In genomic region chrX:69165116-69165651, GRCh38 we compare ENCODE assay signal across 8 cellular contexts. TPM values are rescaled to one million over a fixed set of nuclear protein-coding genes. Genes with fewer than 3 reads are reported as not detected.
A peak's percentile ranks its signal among the peaks of the same experiment; 100 is the strongest.
DNase-seq lines count a peak whose midpoint lies in the region; ATAC-seq and TF ChIP-seq lines count a peak whose summit lies in the region.

Gene PJA1 (minus strand): TSS chrX:69165453. CDS start chrX:69163073, 2,380 bp downstream.

- ATAC-seq in HG02642 (IDR thresholded peaks at IDR 0.05; ENCODE audit: poor library complexity, unreplicated experiment): peak; percentile 96
- ATAC-seq in aorta (ENCODE audit: low FRiP score): peak; percentile 92

- H3K4me2 ChIP-seq in hepatocyte: peak within 1 kb of the TSS; percentile 67

- no peaks in the 10 kb centered on the region for H3K9me3 ChIP-seq in hepatocyte (ENCODE audit: low read depth)
- H3K9me3 ChIP-seq in aorta (ENCODE audit: control insufficient read depth, low read length): no peaks in the 10 kb centered on the region

- 60% methylated on average over 37 of the region's 46 CpGs for WGBS in hepatocyte (ENCODE audit: low lambda C conversion rate, missing lambda C conversion rate)
- 0 to 30% methylated on average over 44 to 46 of the region's 46 CpGs for WGBS in aorta, 2 donors

- H3K27ac ChIP-seq in hepatocyte (peak within 1 kb of the TSS; percentile 91), aorta (ENCODE audit: low read depth in 1 of 2, low read length in 2 of 2) (peak within 1 kb of the TSS in 1 of 2 donors; percentile 72)

- intact Hi-C loops in aorta (cut with DNase I): loop anchor here in 1 of 2 donors (2.0 kb wide), 1 partner anchor 336 kb away; the partner anchor contains the start of gene EFNB1

- H3K36me3 ChIP-seq in hepatocyte (replicated peaks; ENCODE audit: insufficient read depth, low read depth): no peaks in the 10 kb centered on the region
- no peaks in the 10 kb centered on the region for H3K36me3 ChIP-seq in aorta (ENCODE audit: control insufficient read depth in 1 of 2, insufficient read depth in 2 of 2, low read length in 1 of 2)

- peak within 1 kb of the TSS; percentile 83 for H2AFZ ChIP-seq in hepatocyte

- H3K4me3 ChIP-seq in GM12865 (ENCODE audit: low read depth, low read length): peak within 1 kb of the TSS; percentile 74
- H3K4me3 ChIP-seq in hepatocyte: peak within 1 kb of the TSS; percentile 79
- peak within 1 kb of the TSS; percentile 34 to 70 for H3K4me3 ChIP-seq in aorta (ENCODE audit: low read length in 2 of 2)

- TF ChIP-seq CTCF in GM12865 (IDR thresholded peaks at IDR 0.05; ENCODE audit: insufficient read depth, low read depth, low read length, missing control alignments) (no peak), hepatocyte (IDR thresholded peaks at IDR 0.05; ENCODE audit: poor library complexity) (no peak)

- H4K20me1 ChIP-seq in hepatocyte (ENCODE audit: insufficient read depth, poor library complexity, severe bottlenecking): no peaks in the 10 kb centered on the region

- H3K4me1 ChIP-seq in hepatocyte (ENCODE audit: insufficient read depth) (no peaks in the 10 kb centered on the region), aorta (ENCODE audit: control insufficient read depth in 1 of 2, insufficient read depth in 2 of 2, low read length in 2 of 2) (no peaks in the 10 kb centered on the region)

- no peaks in the 10 kb centered on the region for H3K9me2 ChIP-seq in hepatocyte (replicated peaks; ENCODE audit: insufficient read depth)

- peaks cover 17% of the 10 kb centered on the region for H3K79me2 ChIP-seq in hepatocyte

- peak; percentile 67 for DNase-seq in GM12865 (ENCODE audit: low read depth)
- DNase-seq in NCI-H1436 (lab: John Stamatoyannopoulos, UW): peak; percentile 68
- peak; percentile 52 for DNase-seq in T-helper 9 cell
- DNase-seq in astrocyte of the hippocampus (ENCODE audit: low read depth, low spot score): peak; percentile 82
- DNase-seq in hepatocyte (ENCODE audit: low spot score): peak; percentile 80
- DNase-seq in retina: peak; percentile 80
- DNase-seq in aorta: peak; percentile 82 to 90

- no peaks in the 10 kb centered on the region for H3K27me3 ChIP-seq in hepatocyte
- H3K27me3 ChIP-seq in aorta (ENCODE audit: control insufficient read depth in 1 of 2, insufficient read depth in 2 of 2, low read length in 1 of 2): no peaks in the 10 kb centered on the region

RNA-seq across cellular contexts. Expression of gene PJA1, which starts in this region (rescaled TPM):
- total RNA-seq in hepatocyte (49.1 and 56.8 TPM in 2 replicates), aorta (10 to 100 TPM; 26.1 to 28.1 TPM)
- polyA plus RNA-seq in hepatocyte (57.0 and 71.0 TPM in 2 replicates), aorta (10 to 100 TPM; 11.1 to 33.3 TPM)
